ENCODE assay signal across 17 cellular contexts in genomic region chr10:80870282-80870681, GRCh38.
DNase-seq lines count a peak whose midpoint lies in the region; ATAC-seq and TF ChIP-seq lines count a peak whose summit lies in the region.
"Had no signal": no experiment of that assay in that cellular context is flagged by ENCODE, and none has a peak within 500 bp of the region (broad histone marks: within the 10 kb centered on the region; RNA-seq: fewer than 3 reads in every experiment).

No MANE protein-coding gene starts in this region.

- no peak overlapping the region for H3K4me3 Mint-ChIP-seq in mesothelial cell of epicardium
- H3K4me3 Mint-ChIP-seq in stimulated activated naive CD8-positive, alpha-beta T cell treated with anti-CD3 and anti-CD28 coated beads, Interleukin-15, amount 100 ng/mL, for 72 hours = no peak overlapping the region
- H3K4me3 Mint-ChIP-seq: activated CD4-positive, alpha-beta T cell treated with anti-CD3 and anti-CD28 coated beads, Interleukin-2, amount 10 ng/mL, durations not matched to agents 24 days and 14 days; T-helper 17 cell had no signal

- peaks cover 34% of the 10 kb centered on the region for H3K9me3 Mint-ChIP-seq in mesothelial cell of epicardium
- peaks cover 4 to 25% of the 10 kb centered on the region in 2 donors for H3K9me3 Mint-ChIP-seq in stimulated activated naive CD8-positive, alpha-beta T cell treated with anti-CD3 and anti-CD28 coated beads, Interleukin-15, amount 100 ng/mL, for 72 hours

- H3K36me3 ChIP-seq in uterus = no peaks in the 10 kb centered on the region
- H3K36me3 ChIP-seq: brain microvascular endothelial cell, tibial nerve had no signal

- H3K4me3 ChIP-seq in uterus = no peak overlapping the region
- H3K4me3 ChIP-seq: tibial nerve had no signal

- no peak overlapping the region for H3K27ac Mint-ChIP-seq in mesothelial cell of epicardium
- H3K27ac Mint-ChIP-seq in stimulated activated naive CD8-positive, alpha-beta T cell treated with anti-CD3 and anti-CD28 coated beads, Interleukin-15, amount 100 ng/mL, for 72 hours = no peak overlapping the region
- H3K27ac Mint-ChIP-seq: activated CD4-positive, alpha-beta T cell treated with anti-CD3 and anti-CD28 coated beads, Interleukin-2, amount 10 ng/mL, durations not matched to agents 24 days and 14 days; T-helper 17 cell had no signal

- H3K27me3 Mint-ChIP-seq in mesothelial cell of epicardium (ENCODE audit: low read depth) = peaks cover 1% of the 10 kb centered on the region
- H3K27me3 Mint-ChIP-seq in stimulated activated naive CD8-positive, alpha-beta T cell treated with anti-CD3 and anti-CD28 coated beads, Interleukin-15, amount 100 ng/mL, for 72 hours = no peaks in the 10 kb centered on the region
- H3K27me3 Mint-ChIP-seq: activated CD4-positive, alpha-beta T cell treated with anti-CD3 and anti-CD28 coated beads, Interleukin-2, amount 10 ng/mL, durations not matched to agents 24 days and 14 days; T-helper 17 cell had no signal

- ATAC-seq in GM19372 (IDR thresholded peaks at IDR 0.05; ENCODE audit: low read depth, unreplicated experiment) (peak; percentile 76), HG02588 (IDR thresholded peaks at IDR 0.05; ENCODE audit: unreplicated experiment) (peak; percentile 87), HG03135 (IDR thresholded peaks at IDR 0.05; ENCODE audit: unreplicated experiment) (peak; percentile 73)
- no peak for ATAC-seq in stimulated activated naive CD8-positive, alpha-beta T cell treated with anti-CD3 and anti-CD28 coated beads, Interleukin-15, amount 100 ng/mL, for 72 hours
- ATAC-seq: HCT116, PC-3, T-helper 17 cell had no signal

- no peaks in the 10 kb centered on the region for H3K4me1 Mint-ChIP-seq in mesothelial cell of epicardium
- H3K4me1 Mint-ChIP-seq in stimulated activated naive CD8-positive, alpha-beta T cell treated with anti-CD3 and anti-CD28 coated beads, Interleukin-15, amount 100 ng/mL, for 72 hours = no peaks in the 10 kb centered on the region
- H3K4me1 Mint-ChIP-seq: activated CD4-positive, alpha-beta T cell treated with anti-CD3 and anti-CD28 coated beads, Interleukin-2, amount 10 ng/mL, durations not matched to agents 24 days and 14 days; T-helper 17 cell had no signal

- TF ChIP-seq POLR2A in uterus (IDR thresholded peaks at IDR 0.05) = no peak

- H3K9me3 ChIP-seq in uterus = no peaks in the 10 kb centered on the region
- H3K9me3 ChIP-seq: Caco-2 had no signal

- H3K27ac ChIP-seq in uterus = no peak overlapping the region
- H3K27ac ChIP-seq: brain microvascular endothelial cell, tibial nerve had no signal

- no peaks in the 10 kb centered on the region for H3K36me3 Mint-ChIP-seq in mesothelial cell of epicardium

- H3K27me3 ChIP-seq in uterus = no peaks in the 10 kb centered on the region
- H3K27me3 ChIP-seq: brain microvascular endothelial cell, tibial nerve had no signal

- DNase-seq in uterus = no peak
- no peak for DNase-seq in AML-193 (lab: John Stamatoyannopoulos, UW)
- no peak for DNase-seq in mesothelial cell of epicardium (ENCODE audit: low spot score in 2 of 2, unreplicated experiment in 2 of 2)
- no peak for DNase-seq in stimulated activated naive CD8-positive, alpha-beta T cell treated with anti-CD3 and anti-CD28 coated beads, Interleukin-15, amount 100 ng/mL, for 72 hours
- DNase-seq: activated CD4-positive, alpha-beta T cell treated with anti-CD3 and anti-CD28 coated beads, Interleukin-2, amount 10 ng/mL, durations not matched to agents 24 days and 14 days; activated effector memory CD4-positive, alpha-beta T cell treated with anti-CD3 and anti-CD28 coated beads, Interleukin-2, amount 50 U/mL, for 16 hours; brain microvascular endothelial cell; Caco-2; effector memory CD4-positive, alpha-beta T cell; NCI-H2171 treated with DMSO at 0.1 percent for 48 hours; PC-3; T-helper 17 cell had no signal

- intact Hi-C loops in uterus (cut with DNase I; ENCODE audit: low total_unique reads) = no loop called here

- TF ChIP-seq CTCF in uterus (IDR thresholded peaks at IDR 0.05) = no peak
- TF ChIP-seq CTCF in mesothelial cell of epicardium (IDR thresholded peaks at IDR 0.05; ENCODE audit: unreplicated experiment) = no peak

- no peaks in the 10 kb centered on the region for H3K4me1 ChIP-seq in uterus
- H3K4me1 ChIP-seq: Caco-2, tibial nerve had no signal
